ENCODE assay signal across 21 cellular contexts in genomic region chr1:97066860-97067259, GRCh38.
"Had no signal": no experiment of that assay in that cellular context is flagged by ENCODE, and none has a peak within 500 bp of the region (broad histone marks: within the 10 kb centered on the region; RNA-seq: fewer than 3 reads in every experiment).

No MANE protein-coding gene starts in this region.

- H3K27me3 ChIP-seq: MG63 had no signal

- H3K36me3 ChIP-seq: MG63 had no signal

- H3K27ac ChIP-seq: RWPE1 had no signal

- ATAC-seq: HepG2, Panc1 had no signal

- H3K4me2 ChIP-seq: SK-N-SH had no signal

- H3K9me3 ChIP-seq: MG63 had no signal

- H3K9ac ChIP-seq: SK-N-SH had no signal

- DNase-seq: IMR-90, Karpas-422, KG1, MG63, NCI-H1092, NCI-H1105 treated with DMSO at 0.1 percent for 48 hours, NCI-H1417 treated with DMSO at 0.1 percent for 48 hours, NCI-H146, NCI-H1694 treated with DMSO at 0.1 percent for 48 hours, NCI-H1930, NCI-H2081, NCI-H2107, NCI-H2227 treated with DMSO at 0.1 percent for 48 hours, NCI-H524, NCI-H69, NCI-H774, SHP77, SK-N-SH had no signal

- H3K4me3 ChIP-seq: MG63 had no signal
